In genomic region chr1:21933397-21934248, GRCh38 we compare ENCODE assay signal across 8 cellular contexts. TPM values are rescaled to one million over a fixed set of nuclear protein-coding genes. Genes with fewer than 3 reads are reported as not detected.
DNase-seq lines count a peak whose midpoint lies in the region; ATAC-seq lines count a peak whose summit lies in the region.

No MANE protein-coding gene starts in this region.

- peak overlapping the region in 3 of 10 experiments; percentile 4 to 26 (median 17); a peak in 6 of 20 replicates for H3K4me3 ChIP-seq in BLaER1 treated with 17β-estradiol and CSF1 and Interleukin-3, amounts not matched to agents 10 nM and 100 nM

- peak overlapping the region; percentile 52 to 88 (median 83) for H3K4me2 ChIP-seq in BLaER1 treated with 17β-estradiol and CSF1 and Interleukin-3, amounts not matched to agents 10 nM and 100 nM

- no peak for ATAC-seq in GM18520 (IDR thresholded peaks at IDR 0.05; ENCODE audit: unreplicated experiment)
- no peak for ATAC-seq in GM21528 (IDR thresholded peaks at IDR 0.05; ENCODE audit: low FRiP score, unreplicated experiment)

- no peaks in the 10 kb centered on the region for H3K27me3 ChIP-seq in BLaER1 treated with 17β-estradiol and CSF1 and Interleukin-3, amounts not matched to agents 10 nM and 100 nM

- peaks cover 2 to 17% (median 5%) of the 10 kb centered on the region in 3 donors for H3K27me3 Mint-ChIP-seq in immature natural killer cell (ENCODE audit: low read depth in 3 of 3)
- H3K27me3 Mint-ChIP-seq in activated T-cell treated with anti-CD3 and anti-CD28 coated beads, Interleukin-2, amount 50 U/mL, for 24 hours: peaks cover 17% of the 10 kb centered on the region

- H3K9me3 ChIP-seq in BLaER1 treated with 17β-estradiol and CSF1 and Interleukin-3, amounts not matched to agents 10 nM and 100 nM (replicated peaks in 1 of 11): no peaks in the 10 kb centered on the region

- no peaks in the 10 kb centered on the region for H3K36me3 Mint-ChIP-seq in immature natural killer cell
- no peaks in the 10 kb centered on the region for H3K36me3 Mint-ChIP-seq in activated T-cell treated with anti-CD3 and anti-CD28 coated beads, Interleukin-2, amount 50 U/mL, for 24 hours (ENCODE audit: low read depth)

- peak overlapping the region in 9 of 11 experiments; percentile 2 to 69 (median 52); a peak in 18 of 22 replicates for H3K9ac ChIP-seq in BLaER1 treated with 17β-estradiol and CSF1 and Interleukin-3, amounts not matched to agents 10 nM and 100 nM

- peaks cover 57 to 83% (median 71%) of the 10 kb centered on the region in 10 experiments for H3K4me1 ChIP-seq in BLaER1 treated with 17β-estradiol and CSF1 and Interleukin-3, amounts not matched to agents 10 nM and 100 nM

- peaks cover 0 to 1% (median 0%) of the 10 kb centered on the region in 6 donors for H3K9me3 Mint-ChIP-seq in immature natural killer cell
- H3K9me3 Mint-ChIP-seq in activated T-cell treated with anti-CD3 and anti-CD28 coated beads, Interleukin-2, amount 50 U/mL, for 24 hours: no peaks in the 10 kb centered on the region

- H3K4me1 Mint-ChIP-seq in immature natural killer cell: peaks cover 7 to 11% of the 10 kb centered on the region in 2 donors
- peaks cover 26% of the 10 kb centered on the region for H3K4me1 Mint-ChIP-seq in activated T-cell treated with anti-CD3 and anti-CD28 coated beads, Interleukin-2, amount 50 U/mL, for 24 hours (ENCODE audit: low read depth)

- DNase-seq in NCI-H2029 (lab: John Stamatoyannopoulos, UW) (peak; percentile 86), dermis blood vessel endothelial cell (peak; percentile 90), mucosa of gallbladder (ENCODE audit: low spot score) (peak; percentile 73), immature natural killer cell (no peak)
- no peak for DNase-seq in activated T-cell treated with anti-CD3 and anti-CD28 coated beads, Interleukin-2, amount 50 U/mL, for 24 hours

- H3K27ac Mint-ChIP-seq in immature natural killer cell: no peak overlapping the region
- no peak overlapping the region for H3K27ac Mint-ChIP-seq in activated T-cell treated with anti-CD3 and anti-CD28 coated beads, Interleukin-2, amount 50 U/mL, for 24 hours

- peaks cover 0 to 54% (median 11%) of the 10 kb centered on the region in 11 experiments; a peak in 9 of 22 replicates for H4K20me1 ChIP-seq in BLaER1 treated with 17β-estradiol and CSF1 and Interleukin-3, amounts not matched to agents 10 nM and 100 nM

- peak overlapping the region in 9 of 11 experiments; percentile 0 to 69 (median 47); a peak in 15 of 22 replicates for H3K27ac ChIP-seq in BLaER1 treated with 17β-estradiol and CSF1 and Interleukin-3, amounts not matched to agents 10 nM and 100 nM

- no peak overlapping the region for H3K4me3 Mint-ChIP-seq in immature natural killer cell
- no peak overlapping the region for H3K4me3 Mint-ChIP-seq in activated T-cell treated with anti-CD3 and anti-CD28 coated beads, Interleukin-2, amount 50 U/mL, for 24 hours

- H3K36me3 ChIP-seq in BLaER1 treated with 17β-estradiol and CSF1 and Interleukin-3, amounts not matched to agents 10 nM and 100 nM: peaks cover 0 to 13% (median 0%) of the 10 kb centered on the region in 11 experiments; a peak in 5 of 22 replicates

RNA-seq across cellular contexts. Expression of gene HSPG2, which starts 3.5 kb away (rescaled TPM):
- total RNA-seq in dermis blood vessel endothelial cell (1,406 and 1,997 TPM in 2 replicates), mucosa of gallbladder (746 TPM)
- under 1 TPM in 1 of 3 donors, not detected in 2; 0.19 TPM for polyA plus RNA-seq in immature natural killer cell

RNA-seq across cellular contexts. Expression of gene CELA3B, which starts 43.2 kb away (rescaled TPM):
- not detected in 2 replicates for total RNA-seq in dermis blood vessel endothelial cell
- total RNA-seq in mucosa of gallbladder: 13.7 TPM
- not detected for polyA plus RNA-seq in immature natural killer cell

Comparison
In these comparisons a context has a peak if more than half of its experiments do, and no peak if none do; other contexts are left out.
1. DNase-seq: peak in NCI-H2029 (single experiment), dermis blood vessel endothelial cell (single experiment) and mucosa of gallbladder (single experiment); none in immature natural killer cell (0 of 3) and activated T-cell treated with anti-CD3 and anti-CD28 coated beads, Interleukin-2, amount 50 U/mL, for 24 hours (single experiment).
2. RNA of gene CELA3B, which starts 43.2 kb away (total RNA-seq): 13.7 TPM in mucosa of gallbladder (single experiment); not detected in dermis blood vessel endothelial cell; every median in the first group is over 10 times any median in the second.